1 cellular context compared by ENCODE assay signal in genomic region chr1:194707074-194707473, GRCh38.
TF ChIP-seq lines count a peak whose summit lies in the region.

No MANE protein-coding gene starts in this region.

TF ChIP-seq in K562, 482 proteins besides CTCF, POLR2A, EP300 and RAD21 (continued from another document):
- peak; percentile 51; the same call in 1 of the 2 replicates for TF ChIP-seq ATF3 (IDR thresholded peaks at IDR 0.05)
- no peak for TF ChIP-seq ATF3 (CRISPR knock-in tag; conservative IDR thresholded peaks at IDR 0.05)
- TF ChIP-seq ATF7 (IDR thresholded peaks at IDR 0.05), result 0 out of 2 replicates have a peak, but pooled peaks have one; percentile 54
- TF ChIP-seq CREM (IDR thresholded peaks at IDR 0.05; ENCODE audit: low read depth), result no peak
- TF ChIP-seq ZNF589 (CRISPR knock-in tag; IDR thresholded peaks at IDR 0.05; ENCODE audit: low read depth), result peak; percentile 78
- TF ChIP-seq ZNF586 (CRISPR knock-in tag; conservative IDR thresholded peaks at IDR 0.05), result no peak
- peak; percentile 76 to 96; a peak in 3 of 4 replicates for TF ChIP-seq SRF (CRISPR knock-in tag; IDR thresholded peaks at IDR 0.05)
- no peak for TF ChIP-seq ZNF780A (CRISPR knock-in tag; IDR thresholded peaks at IDR 0.05)
- peak; percentile 47; the same call in 1 of the 2 replicates for TF ChIP-seq GABPA (tag; conservative IDR thresholded peaks at IDR 0.05; ENCODE audit: low read depth)
- TF ChIP-seq SOX6 (IDR thresholded peaks at IDR 0.05), result 0 out of 2 replicates have a peak, but pooled peaks have one; percentile 33
- peak; percentile 57 for TF ChIP-seq CEBPG (CRISPR knock-in tag; IDR thresholded peaks at IDR 0.05)
- peak in 1 of 2 experiments; percentile 86; a peak in 2 of 4 replicates for TF ChIP-seq CEBPG (tag; conservative IDR thresholded peaks at IDR 0.05 in 1 of 2, IDR thresholded peaks at IDR 0.05 in 1 of 2)
- TF ChIP-seq CHAMP1 (IDR thresholded peaks at IDR 0.05), result no peak
- TF ChIP-seq PCBP2 (IDR thresholded peaks at IDR 0.05; ENCODE audit: low read depth, low read length, poor library complexity, severe bottlenecking), result no peak
- no peak for TF ChIP-seq MECOM (CRISPR knock-in tag; IDR thresholded peaks at IDR 0.05)
- no peak for TF ChIP-seq NRF1 (conservative IDR thresholded peaks at IDR 0.05 in 1 of 2, IDR thresholded peaks at IDR 0.05 in 1 of 2)
- no peak for TF ChIP-seq HDAC3 (IDR thresholded peaks at IDR 0.05; ENCODE audit: borderline replicate concordance, partially characterized antibody)
- 0 out of 2 replicates have a peak, but pooled peaks have one; percentile 34 for TF ChIP-seq IRF9 (tag; IDR thresholded peaks at IDR 0.05)
- TF ChIP-seq MAFF (IDR thresholded peaks at IDR 0.05; ENCODE audit: low read length), result peak; percentile 39; the same call in 1 of the 2 replicates
- TF ChIP-seq MITF (IDR thresholded peaks at IDR 0.05), result no peak
- TF ChIP-seq MAFK (IDR thresholded peaks at IDR 0.05; ENCODE audit: low read length), result peak; percentile 79
- no peak for TF ChIP-seq SRSF3 (IDR thresholded peaks at IDR 0.05; ENCODE audit: insufficient read depth, low read length)
- TF ChIP-seq STAG1 (CRISPR knock-in tag; IDR thresholded peaks at IDR 0.05; ENCODE audit: borderline replicate concordance), result no peak
- TF ChIP-seq JUND (IDR thresholded peaks at IDR 0.05; ENCODE audit: borderline replicate concordance, low read depth, low read length), result 0 out of 2 replicates have a peak, but pooled peaks have one; percentile 13
- no peak for TF ChIP-seq JUND (tag; IDR thresholded peaks at IDR 0.05; ENCODE audit: borderline replicate concordance, low read depth, low read length)
- 0 out of 2 replicates have a peak, but pooled peaks have one; percentile 37 for TF ChIP-seq SMAD4 (CRISPR knock-in tag; conservative IDR thresholded peaks at IDR 0.05)
- TF ChIP-seq DDX20 (tag; IDR thresholded peaks at IDR 0.05; ENCODE audit: low read depth), result 0 out of 2 replicates have a peak, but pooled peaks have one; percentile 21
- TF ChIP-seq GMEB1 (CRISPR knock-in tag; IDR thresholded peaks at IDR 0.05), result no peak
- TF ChIP-seq POLR2H (tag; IDR thresholded peaks at IDR 0.05; ENCODE audit: low read depth), result peak; percentile 32; the same call in 1 of the 2 replicates
- TF ChIP-seq ZNF280A (IDR thresholded peaks at IDR 0.05; ENCODE audit: low read depth, partially characterized antibody), result no peak
- TF ChIP-seq MBD1 (CRISPR knock-in tag; IDR thresholded peaks at IDR 0.05), result no peak
- TF ChIP-seq NUFIP1 (IDR thresholded peaks at IDR 0.05; ENCODE audit: partially characterized antibody), result no peak
- no peak for TF ChIP-seq ZNF324 (CRISPR knock-in tag; IDR thresholded peaks at IDR 0.05)
- TF ChIP-seq TBL1XR1 (IDR thresholded peaks at IDR 0.05; ENCODE audit: low read length in 2 of 2), result no peak
- peak; percentile 41; the same call in 1 of the 2 replicates for TF ChIP-seq CXXC5 (CRISPR knock-in tag; IDR thresholded peaks at IDR 0.05)
- peak; percentile 77 for TF ChIP-seq ZNF316 (IDR thresholded peaks at IDR 0.05)
- TF ChIP-seq TCF3 (CRISPR knock-in tag; IDR thresholded peaks at IDR 0.05), result no peak
- no peak for TF ChIP-seq ZNF766 (CRISPR knock-in tag; conservative IDR thresholded peaks at IDR 0.05)
- TF ChIP-seq HDAC2 (IDR thresholded peaks at IDR 0.05), result no peak
- 0 out of 2 replicates have a peak, but pooled peaks have one; percentile 23 for TF ChIP-seq MTA3 (IDR thresholded peaks at IDR 0.05; ENCODE audit: borderline replicate concordance)
- TF ChIP-seq TARDBP (IDR thresholded peaks at IDR 0.05), result no peak
- TF ChIP-seq NFYB (IDR thresholded peaks at IDR 0.05; ENCODE audit: extremely low read depth, insufficient read length), result no peak
- TF ChIP-seq ZKSCAN8 (CRISPR knock-in tag; IDR thresholded peaks at IDR 0.05), result no peak
- TF ChIP-seq TRIM24 (IDR thresholded peaks at IDR 0.05), result peak; percentile 44 to 71; a peak in 2 of 4 replicates
- TF ChIP-seq NKRF (IDR thresholded peaks at IDR 0.05; ENCODE audit: borderline replicate concordance), result no peak
- TF ChIP-seq ZNF408 (CRISPR knock-in tag; IDR thresholded peaks at IDR 0.05; ENCODE audit: low read depth), result no peak
- peak; percentile 90 for TF ChIP-seq C11orf30 (IDR thresholded peaks at IDR 0.05; ENCODE audit: low read depth)
